ENCODE assay signal across 8 cellular contexts in genomic region chr2:109128466-109129355, GRCh38. TPM values are rescaled to one million over a fixed set of nuclear protein-coding genes. Genes with fewer than 3 reads are reported as not detected.
DNase-seq lines count a peak whose midpoint lies in the region; ATAC-seq and TF ChIP-seq lines count a peak whose summit lies in the region.

TSS of gene SH3RF3 (plus strand) at chr2:109129205.

- intact Hi-C loops in CD4-positive, alpha-beta T cell (cut with DNase I, micrococcal nuclease) = loop anchor here (1.0 to 10.0 kb wide), 8 partner anchors 16 to 381 kb away; partner anchors contain the start of gene CCDC138 (in 1 of the 2)
- intact Hi-C loops in gastrocnemius medialis (cut with DNase I; ENCODE audit: low total_unique reads) = loop anchor here (1.0 to 5.0 kb wide), 4 partner anchors 49 to 382 kb away; no protein-coding TSS in a partner anchor

- no peaks in the 10 kb centered on the region for H3K36me3 ChIP-seq in SJCRH30
- H3K36me3 ChIP-seq in brain microvascular endothelial cell (replicated peaks) = no peaks in the 10 kb centered on the region
- H3K36me3 ChIP-seq in iPS-18a (ENCODE audit: control insufficient read depth, low read depth, low read length) = no peaks in the 10 kb centered on the region
- H3K36me3 ChIP-seq in gastrocnemius medialis = no peaks in the 10 kb centered on the region

- no peak within 1 kb of the TSS for H3K9ac ChIP-seq in iPS-18a (ENCODE audit: low read length)

- ATAC-seq in CD4-positive, alpha-beta T cell (ENCODE audit: poor library complexity) = peak; percentile 54
- peak; percentile 9 for ATAC-seq in GM21786 (IDR thresholded peaks at IDR 0.05; ENCODE audit: unreplicated experiment)
- peak; percentile 40 to 47 for ATAC-seq in gastrocnemius medialis
- no peak for ATAC-seq in GM18868 (IDR thresholded peaks at IDR 0.05; ENCODE audit: unreplicated experiment)

- in situ Hi-C loops in brain microvascular endothelial cell (cut with HindIII; ENCODE audit: low pct_ligation_motif_present, low sequenced_read_pairs) = loop anchor here (25.0 kb wide), 2 partner anchors 184 to 359 kb away; no protein-coding TSS in a partner anchor
- in situ Hi-C loops in gastrocnemius medialis (cut with MboI; ENCODE audit: low sequenced_read_pairs in 4 of 4) = loop anchor here (5.0 to 25.0 kb wide), 3 partner anchors 184 to 379 kb away; no protein-coding TSS in a partner anchor

- peaks cover 45% of the 10 kb centered on the region for H3K4me1 Mint-ChIP-seq in CD4-positive, alpha-beta T cell (ENCODE audit: low read depth)

- peak in 5 of 10 experiments; percentile 7 to 44 (median 20) for DNase-seq in CD4-positive, alpha-beta T cell
- peak; percentile 49 to 59 for DNase-seq in SJCRH30
- DNase-seq in brain microvascular endothelial cell = peak; percentile 36
- peak; percentile 23 to 39 for DNase-seq in gastrocnemius medialis
- no peak for DNase-seq in NK-92 treated with Interleukin-12 subunit alpha and Interleukin-12 subunit beta, amount 100 ng/mL, for 24 hours (lab: John Stamatoyannopoulos, UW)

- no peaks in the 10 kb centered on the region for H3K9me3 ChIP-seq in CD4-positive, alpha-beta T cell (ENCODE audit: control insufficient read depth, low read length)
- no peaks in the 10 kb centered on the region for H3K9me3 ChIP-seq in SJCRH30 (replicated peaks)
- no peaks in the 10 kb centered on the region for H3K9me3 ChIP-seq in iPS-18a (ENCODE audit: control insufficient read depth, low read depth, low read length)
- H3K9me3 ChIP-seq in gastrocnemius medialis = no peaks in the 10 kb centered on the region

- H3K4me3 ChIP-seq in SJCRH30 (peak within 1 kb of the TSS; percentile 56), brain microvascular endothelial cell (ENCODE audit: low read depth, low read length) (peak within 1 kb of the TSS; percentile 84), iPS-18a (ENCODE audit: low read length) (peak within 1 kb of the TSS; percentile 69), gastrocnemius medialis (peak within 1 kb of the TSS; percentile 63 to 82 (median 70))

- peak within 1 kb of the TSS; percentile 93 for H3K4me3 Mint-ChIP-seq in CD4-positive, alpha-beta T cell

- TF ChIP-seq CTCF in CD4-positive, alpha-beta T cell (IDR thresholded peaks at IDR 0.05) = no peak
- TF ChIP-seq CTCF in brain microvascular endothelial cell (IDR thresholded peaks at IDR 0.05; ENCODE audit: low read depth, low read length, missing control alignments) (no peak), gastrocnemius medialis (IDR thresholded peaks at IDR 0.05 in 4 of 5, conservative IDR thresholded peaks at IDR 0.05 in 1 of 5) (peak in 1 of 5 experiments; percentile 16)

- POLR2A ChIA-PET in CD4-positive, alpha-beta T cell (lab: Charles Lee) = interaction anchor here (0.6 to 4.8 kb wide), 4 partner anchors 97 to 381 kb away, joined by 3 to 53 read pairs (median 8); no protein-coding TSS in a partner anchor

- H3K9me3 Mint-ChIP-seq in CD4-positive, alpha-beta T cell = no peaks in the 10 kb centered on the region

- H3K4me1 ChIP-seq in SJCRH30 (peaks cover 10% of the 10 kb centered on the region), iPS-18a (ENCODE audit: control insufficient read depth, low read depth, low read length) (no peaks in the 10 kb centered on the region), gastrocnemius medialis (peaks cover 4 to 7% of the 10 kb centered on the region in 2 donors)

- H3K27me3 Mint-ChIP-seq in CD4-positive, alpha-beta T cell = peaks cover 4% of the 10 kb centered on the region

- CTCF ChIA-PET in CD4-positive, alpha-beta T cell (lab: Charles Lee) = interaction anchor here (0.9 to 2.8 kb wide), 3 partner anchors 16 to 382 kb away, joined by 3 to 15 read pairs (median 3); no protein-coding TSS in a partner anchor

- H3K27ac Mint-ChIP-seq in CD4-positive, alpha-beta T cell = peak within 1 kb of the TSS; percentile 80

- H3K27ac ChIP-seq in CD4-positive, alpha-beta T cell (ENCODE audit: low read depth, low read length) = no peak within 1 kb of the TSS
- H3K27ac ChIP-seq in SJCRH30 (no peak within 1 kb of the TSS), brain microvascular endothelial cell (peak within 1 kb of the TSS; percentile 38), iPS-18a (ENCODE audit: low read length) (no peak within 1 kb of the TSS), gastrocnemius medialis (peak within 1 kb of the TSS; percentile 59 to 79 (median 67))

- H3K36me3 Mint-ChIP-seq in CD4-positive, alpha-beta T cell (ENCODE audit: low read depth) = peaks cover 4% of the 10 kb centered on the region

- peaks cover 4% of the 10 kb centered on the region for H3K27me3 ChIP-seq in CD4-positive, alpha-beta T cell (ENCODE audit: control insufficient read depth, insufficient read depth, low read length)
- H3K27me3 ChIP-seq in SJCRH30 (no peaks in the 10 kb centered on the region), brain microvascular endothelial cell (replicated peaks) (peaks cover 2% of the 10 kb centered on the region), iPS-18a (ENCODE audit: control insufficient read depth, insufficient read depth, low read length) (peaks cover 63% of the 10 kb centered on the region), gastrocnemius medialis (no peaks in the 10 kb centered on the region)

- no peak for TF ChIP-seq POLR2A in gastrocnemius medialis (IDR thresholded peaks at IDR 0.05)

RNA-seq across cellular contexts. Expression of gene SH3RF3, which starts in this region (rescaled TPM):
- total RNA-seq in CD4-positive, alpha-beta T cell = 1 to 10 TPM; 5.2 to 5.9 TPM
- 0.28 and 0.30 TPM in 2 replicates for total RNA-seq in SJCRH30 (2014; rRNA removed; shearing (Covaris generic))
- total RNA-seq in gastrocnemius medialis = 1 to 10 TPM; 2.8 to 5.7 (median 3.0) TPM

Comparison
In these comparisons a context has a peak if more than half of its experiments do, and no peak if none do; other contexts are left out.
1. Peak in DNase-seq and H3K4me3 ChIP-seq in SJCRH30; RNA of the gene not detected or under 1 TPM.
2. H3K27ac ChIP-seq: peak in brain microvascular endothelial cell (single experiment) and gastrocnemius medialis (4 of 4); none in CD4-positive, alpha-beta T cell (single experiment), SJCRH30 (single experiment) and iPS-18a (single experiment).
3. Peak in every context shown above with its lines, with median percentiles within 50 percentile points of each other: H3K4me3 ChIP-seq.